31 cellular contexts compared by ENCODE assay signal in genomic region chr21:16993416-16994044, GRCh38.
"Had no signal": no experiment of that assay in that cellular context is flagged by ENCODE, and none has a peak within 500 bp of the region (broad histone marks: within the 10 kb centered on the region; RNA-seq: fewer than 3 reads in every experiment).

No MANE protein-coding gene starts in this region.

- DNase-seq: activated CD4-positive, alpha-beta memory T cell treated with anti-CD3 and anti-CD28 coated beads for 36 hours; activated CD4-positive, alpha-beta T cell treated with anti-CD3 and anti-CD28 coated beads for 36 hours; activated CD4-positive, alpha-beta T cell treated with anti-CD3 and anti-CD28 coated beads, Interleukin-2, amount 10 ng/mL, durations not matched to agents 24 days and 14 days; activated CD4-positive, CD25-positive, alpha-beta regulatory T cell; activated CD4-positive, CD25-positive, alpha-beta regulatory T cell treated with anti-CD3 and anti-CD28 coated beads, Interleukin-2, amount 50 U/mL, for 72 hours; activated CD8-positive, alpha-beta memory T cell treated with anti-CD3 and anti-CD28 coated beads, Interleukin-2, amount 10 ng/mL, durations not matched to agents 7 days and 5 days; activated CD8-positive, alpha-beta memory T cell treated with anti-CD3 and anti-CD28 coated beads, Interleukin-2, amount 50 U/mL, for 4 hours; activated CD8-positive, alpha-beta T cell treated with anti-CD3 and anti-CD28 coated beads, Interleukin-2, amount 10 ng/mL, durations not matched to agents 7 days and 5 days; activated effector memory CD4-positive, alpha-beta T cell treated with anti-CD3 and anti-CD28 coated beads, Interleukin-2, amount 50 U/mL, for 16 hours; activated naive CD4-positive, alpha-beta T cell treated with anti-CD3 and anti-CD28 coated beads for 36 hours; activated naive CD8-positive, alpha-beta T cell treated with anti-CD3 and anti-CD28 coated beads for 36 hours; activated naive CD8-positive, alpha-beta T cell treated with anti-CD3 and anti-CD28 coated beads, Interleukin-2, amount 50 U/mL, for 24 hours; activated T-cell treated with anti-CD3 and anti-CD28 coated beads, Interleukin-2, amount 50 U/mL, for 1 hour; activated T-cell treated with anti-CD3 and anti-CD28 coated beads, Interleukin-2, amount 50 U/mL, for 48 hours; amygdala; aorta; central memory CD4-positive, alpha-beta T cell; cerebellar nuclear complex; colonic mucosa; effector CD8-positive, alpha-beta T cell; esophagus squamous epithelium; foreskin melanocyte; heart right ventricle; T-helper 2 cell had no signal

- H3K36me3 ChIP-seq: adrenal gland, breast epithelium, cardiac muscle cell, colonic mucosa, esophagus squamous epithelium, gastroesophageal sphincter, heart right ventricle had no signal

- H3K4me1 ChIP-seq: adrenal gland, breast epithelium, colonic mucosa, esophagus squamous epithelium, gastroesophageal sphincter, heart right ventricle had no signal

- H3K4me3 ChIP-seq: adrenal gland, breast epithelium, cardiac muscle cell, colonic mucosa, esophagus squamous epithelium, gastroesophageal sphincter, heart right ventricle had no signal

- ATAC-seq: activated CD4-positive, alpha-beta T cell treated with anti-CD3 and anti-CD28 coated beads for 36 hours; activated CD8-positive, alpha-beta memory T cell treated with anti-CD3 and anti-CD28 coated beads, Interleukin-2, amount 10 ng/mL, durations not matched to agents 7 days and 5 days; activated CD8-positive, alpha-beta T cell treated with anti-CD3 and anti-CD28 coated beads, Interleukin-2, amount 10 ng/mL, durations not matched to agents 7 days and 5 days; activated naive CD8-positive, alpha-beta T cell treated with anti-CD3 and anti-CD28 coated beads, Interleukin-2, amount 50 U/mL, for 24 hours; gastroesophageal sphincter; heart right ventricle had no signal

- H3K27ac ChIP-seq: adrenal gland, breast epithelium, cardiac muscle cell, colonic mucosa, epithelial cell of prostate, esophagus squamous epithelium, gastroesophageal sphincter, heart right ventricle had no signal

- H3K9me3 ChIP-seq: breast epithelium, colonic mucosa, esophagus squamous epithelium, gastroesophageal sphincter had no signal

- FAIRE-seq: endometrium, endothelial cell of umbilical vein had no signal

- H3K27me3 ChIP-seq: adrenal gland, breast epithelium, cardiac muscle cell, colonic mucosa, esophagus squamous epithelium, gastroesophageal sphincter, heart right ventricle had no signal
